In genomic region chr11:86196291-86196690, GRCh38 we compare ENCODE assay signal across 19 cellular contexts.
"Had no signal": no experiment of that assay in that cellular context is flagged by ENCODE, and none has a peak within 500 bp of the region (broad histone marks: within the 10 kb centered on the region; RNA-seq: fewer than 3 reads in every experiment).

No MANE protein-coding gene starts in this region.

- H3K4me3 ChIP-seq: colonic mucosa, esophagus muscularis mucosa had no signal

- H3K27me3 Mint-ChIP-seq: activated naive CD8-positive, alpha-beta T cell; brain; memory B cell had no signal

- H3K9me3 Mint-ChIP-seq: activated CD8-positive, alpha-beta T cell treated with anti-CD3 and anti-CD28 coated beads for 36 hours; brain; memory B cell; natural killer cell; stimulated activated effector memory CD8-positive, alpha-beta T cell treated with anti-CD3 and anti-CD28 coated beads, Interleukin-12 subunit alpha, Interleukin-12 subunit beta, amount 100 ng/mL, for 72 hours had no signal

- H3K27me3 ChIP-seq: colonic mucosa, esophagus muscularis mucosa had no signal

- H3K9me3 ChIP-seq: colonic mucosa, esophagus muscularis mucosa had no signal

- H3K4me1 ChIP-seq: colonic mucosa had no signal

- H3K27ac Mint-ChIP-seq: activated CD8-positive, alpha-beta T cell treated with anti-CD3 and anti-CD28 coated beads for 36 hours; activated naive CD8-positive, alpha-beta T cell; brain; memory B cell; natural killer cell; stimulated activated effector memory CD8-positive, alpha-beta T cell treated with anti-CD3 and anti-CD28 coated beads, Interleukin-12 subunit alpha, Interleukin-12 subunit beta, amount 100 ng/mL, for 72 hours had no signal

- H3K36me3 Mint-ChIP-seq: activated naive CD8-positive, alpha-beta T cell; brain; natural killer cell had no signal

- DNase-seq: activated CD4-positive, alpha-beta T cell treated with anti-CD3 and anti-CD28 coated beads for 48 hours; activated CD8-positive, alpha-beta T cell treated with anti-CD3 and anti-CD28 coated beads for 36 hours; activated gamma-delta T cell treated with Interleukin-2 at 50 U/mL for 16 hours; amygdala; central memory CD4-positive, alpha-beta T cell; colonic mucosa; effector CD4-positive, alpha-beta T cell; hippocampal formation; kidney; left ventricle myocardium superior; natural killer cell; stimulated activated CD4-positive, alpha-beta T cell treated with anti-CD3 and anti-CD28 coated beads, Interleukin-12 subunit alpha, Interleukin-12 subunit beta, amount 100 ng/mL, for 4 hours; stimulated activated CD4-positive, alpha-beta T cell treated with anti-CD3 and anti-CD28 coated beads, Interleukin-2, amount 100 ng/mL, for 24 hours; T1000 had no signal

- H3K27ac ChIP-seq: colonic mucosa, esophagus muscularis mucosa had no signal

- H3K4me3 Mint-ChIP-seq: activated CD8-positive, alpha-beta T cell treated with anti-CD3 and anti-CD28 coated beads for 36 hours; activated naive CD8-positive, alpha-beta T cell; brain; memory B cell; natural killer cell; stimulated activated effector memory CD8-positive, alpha-beta T cell treated with anti-CD3 and anti-CD28 coated beads, Interleukin-12 subunit alpha, Interleukin-12 subunit beta, amount 100 ng/mL, for 72 hours had no signal

- H3K36me3 ChIP-seq: colonic mucosa, esophagus muscularis mucosa had no signal
